26 cellular contexts compared by ENCODE assay signal in the genomic region with DNA sequence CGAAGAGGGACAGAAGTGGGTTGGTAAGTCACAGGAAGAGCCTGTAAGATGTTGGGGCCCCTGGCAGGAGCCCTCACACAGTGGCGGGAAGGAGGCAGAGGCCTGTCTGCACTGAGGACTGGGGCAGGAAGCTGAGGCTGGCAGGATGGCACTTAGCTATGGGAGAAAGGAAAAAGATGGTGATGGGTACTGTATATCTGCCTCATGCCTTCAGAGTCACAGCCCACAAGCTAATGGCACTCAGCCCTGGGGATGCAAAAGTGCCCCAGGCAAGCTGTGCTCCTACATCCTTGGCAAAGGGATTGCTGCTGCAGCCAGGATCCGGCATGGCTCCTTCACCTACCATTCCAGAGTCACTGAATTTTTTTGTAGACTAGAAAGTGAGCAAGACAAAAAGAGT. TPM values are rescaled to one million over a fixed set of nuclear protein-coding genes. Genes with fewer than 3 reads are reported as not detected.
DNase-seq lines count a peak whose midpoint lies in the region; TF ChIP-seq lines count a peak whose summit lies in the region.
"Had no signal": no experiment of that assay in that cellular context is flagged by ENCODE, and none has a peak within 500 bp of the region (broad histone marks: within the 10 kb centered on the region; RNA-seq: fewer than 3 reads in every experiment).

No MANE protein-coding gene starts in this region.

- peaks cover 74% of the 10 kb centered on the region for H3K4me1 ChIP-seq in BLaER1

- H3K36me3 ChIP-seq in BLaER1: no peaks in the 10 kb centered on the region
- H3K36me3 ChIP-seq: gastroesophageal sphincter, neutrophil, tibial nerve had no signal

- peaks cover 0 to 2% (median 0%) of the 10 kb centered on the region in 5 experiments for H3K9me3 Mint-ChIP-seq in brain
- no peaks in the 10 kb centered on the region for H3K9me3 Mint-ChIP-seq in nephron progenitor cell
- no peaks in the 10 kb centered on the region for H3K9me3 Mint-ChIP-seq in osteocyte (ENCODE audit: unreplicated experiment)

- H3K4me3 ChIP-seq in BLaER1: no peak overlapping the region
- H3K4me3 ChIP-seq: body of pancreas, gastroesophageal sphincter, tibial nerve had no signal

- peak overlapping the region; percentile 90 to 99 (median 94) for H3K27ac Mint-ChIP-seq in brain
- H3K27ac Mint-ChIP-seq in nephron progenitor cell: peak overlapping the region; percentile 4
- H3K27ac Mint-ChIP-seq in osteocyte (ENCODE audit: unreplicated experiment): no peak overlapping the region

- H4K20me1 ChIP-seq in BLaER1: peaks cover 5% of the 10 kb centered on the region; the same call in 1 of the 2 replicates

- TF ChIP-seq CTCF in brain (conservative IDR thresholded peaks at IDR 0.05) (no peak), nephron progenitor cell (IDR thresholded peaks at IDR 0.05) (no peak), osteocyte (IDR thresholded peaks at IDR 0.05) (no peak)

- H3K36me3 Mint-ChIP-seq in brain (no peaks in the 10 kb centered on the region), nephron progenitor cell (ENCODE audit: low read depth) (no peaks in the 10 kb centered on the region), osteocyte (ENCODE audit: unreplicated experiment) (no peaks in the 10 kb centered on the region)
- H3K36me3 Mint-ChIP-seq: activated naive CD8-positive, alpha-beta T cell had no signal

- no peak overlapping the region for H3K9ac ChIP-seq in BLaER1

- H3K27me3 Mint-ChIP-seq in brain (peaks cover 6% of the 10 kb centered on the region), nephron progenitor cell (ENCODE audit: low read depth, poor library complexity) (peaks cover 18% of the 10 kb centered on the region), osteocyte (ENCODE audit: unreplicated experiment) (peaks cover 7% of the 10 kb centered on the region)
- H3K27me3 Mint-ChIP-seq: activated naive CD8-positive, alpha-beta T cell had no signal

- H3K4me2 ChIP-seq in BLaER1: peak overlapping the region; percentile 88

- DNase-seq in GDM1 (lab: John Stamatoyannopoulos, UW) (peak; percentile 21), nephron progenitor cell (no peak), osteocyte (ENCODE audit: extremely low spot score, unreplicated experiment) (no peak), globus pallidus (ENCODE audit: low spot score) (no peak), NCI-H1417 treated with DMSO at 0.1 percent for 48 hours (lab: John Stamatoyannopoulos, UW) (no peak)
- no peak for DNase-seq in central memory CD4-positive, alpha-beta T cell
- DNase-seq: activated CD4-positive, alpha-beta T cell treated with anti-CD3 and anti-CD28 coated beads, Interleukin-2, amount 50 U/mL, for 48 hours; activated T-cell treated with anti-CD3 and anti-CD28 coated beads, Interleukin-2, amount 50 U/mL, for 1 hour; left colon; NCI-H1105; NCI-H510A treated with DMSO at 0.1 percent for 48 hours; stimulated activated naive CD4-positive, alpha-beta T cell had no signal

- H3K27ac ChIP-seq in BLaER1: no peak overlapping the region
- H3K27ac ChIP-seq: neutrophil had no signal

- H3K27me3 ChIP-seq in BLaER1: no peaks in the 10 kb centered on the region
- H3K27me3 ChIP-seq: body of pancreas, gastroesophageal sphincter, tibial nerve had no signal

- H3K4me3 Mint-ChIP-seq in brain: peak overlapping the region; percentile 0 to 30 (median 15)
- H3K4me3 Mint-ChIP-seq in nephron progenitor cell: no peak overlapping the region
- H3K4me3 Mint-ChIP-seq in osteocyte (ENCODE audit: unreplicated experiment): no peak overlapping the region
- H3K4me3 Mint-ChIP-seq: activated naive CD8-positive, alpha-beta T cell had no signal

- H3K4me1 Mint-ChIP-seq in brain (peaks cover 68% of the 10 kb centered on the region), nephron progenitor cell (peaks cover 54% of the 10 kb centered on the region), osteocyte (ENCODE audit: unreplicated experiment) (peaks cover 7% of the 10 kb centered on the region)

- H3K9me3 ChIP-seq in BLaER1: no peaks in the 10 kb centered on the region
- H3K9me3 ChIP-seq: body of pancreas, gastroesophageal sphincter, neutrophil, tibial nerve had no signal

RNA-seq across cellular contexts. Expression of gene ACSL6, which starts 8.8 kb away (rescaled TPM):
- polyA plus RNA-seq in brain (ENCODE audit: insufficient read depth, low read depth, low replicate concordance): 4.8 TPM
- total RNA-seq in osteocyte: not detected in 2 replicates
- total RNA-seq: LHCN-M2 had no signal
- polyA plus RNA-seq: AG04450 had no signal

RNA-seq across cellular contexts. Expression of gene MEIKIN, which starts 57.2 kb away (rescaled TPM):
- not detected for polyA plus RNA-seq in brain (ENCODE audit: insufficient read depth, low read depth, low replicate concordance)
- total RNA-seq in osteocyte: not detected in 2 replicates
- total RNA-seq: Daoy, esophagus mucosa, HT1080, left colon, LHCN-M2, sciatic nerve, tibial nerve had no signal
- polyA plus RNA-seq: AG04450 had no signal

RNA-seq across cellular contexts. Expression of gene IL3, which starts 57.8 kb away (rescaled TPM):
- polyA plus RNA-seq in brain (ENCODE audit: insufficient read depth, low read depth, low replicate concordance): not detected
- total RNA-seq in osteocyte: not detected in 2 replicates
- total RNA-seq: body of pancreas, Daoy, esophagus mucosa, gastroesophageal sphincter, HT1080, left colon, LHCN-M2, mononuclear cell, sciatic nerve, tibial nerve had no signal
- polyA plus RNA-seq: AG04450 had no signal

Comparison
In these comparisons a context has a peak if more than half of its experiments do, and no peak if none do; other contexts are left out.
1. H3K4me3 Mint-ChIP-seq: peak in brain (5 of 5); none in nephron progenitor cell (single experiment) and osteocyte (single experiment).